17 cellular contexts compared by ENCODE assay signal in genomic region chr6:34151321-34152041, GRCh38. TPM values are rescaled to one million over a fixed set of nuclear protein-coding genes. Genes with fewer than 3 reads are reported as not detected.
DNase-seq lines count a peak whose midpoint lies in the region; ATAC-seq, FAIRE-seq and TF ChIP-seq lines count a peak whose summit lies in the region.
"Had no signal": no experiment of that assay in that cellular context is flagged by ENCODE, and none has a peak within 500 bp of the region (broad histone marks: within the 10 kb centered on the region; RNA-seq: fewer than 3 reads in every experiment).

No MANE protein-coding gene starts in this region.

- no CpG with 5 or more reads among the region's 21 CpGs for WGBS in mesendoderm (ENCODE audit: extremely low coverage, insufficient coverage, low lambda C conversion rate)

- H3K4ac ChIP-seq in mesendoderm (ENCODE audit: low read depth, low read length), result no peak overlapping the region

- H3K4me3 ChIP-seq in mesendoderm (ENCODE audit: low read length), result no peak overlapping the region
- H3K4me3 ChIP-seq: esophagus squamous epithelium, heart right ventricle, left ventricle myocardium inferior had no signal

- no peak overlapping the region for H2BK5ac ChIP-seq in mesendoderm (ENCODE audit: low read length)

- H3K56ac ChIP-seq in mesendoderm (ENCODE audit: low read length), result no peak overlapping the region

- H3K4me2 ChIP-seq in mesendoderm (ENCODE audit: low read length), result no peak overlapping the region

- H2AK5ac ChIP-seq in mesendoderm (ENCODE audit: low read length), result no peak overlapping the region

- FAIRE-seq in GM12892 (lab: Jason Lieb, UNC), result no peak

- no peaks in the 10 kb centered on the region for H3K79me2 ChIP-seq in mesendoderm (ENCODE audit: control insufficient read depth, insufficient read depth, low read length)

- no peak overlapping the region for H3K23ac ChIP-seq in mesendoderm (ENCODE audit: low read length)

- TF ChIP-seq POLR2A in GM12892 (IDR thresholded peaks at IDR 0.05; ENCODE audit: low read depth, low read length), result no peak

- no peak overlapping the region for H3K9ac ChIP-seq in mesendoderm (ENCODE audit: low read length)

- no peaks in the 10 kb centered on the region for H3K27me3 ChIP-seq in mesendoderm (ENCODE audit: insufficient read depth, low read length, poor library complexity)

- no peak for ATAC-seq in GM21825 (IDR thresholded peaks at IDR 0.05; ENCODE audit: unreplicated experiment)
- no peak for ATAC-seq in HG02884 (IDR thresholded peaks at IDR 0.05; ENCODE audit: unreplicated experiment)
- no peak for ATAC-seq in GM19467 (IDR thresholded peaks at IDR 0.05; ENCODE audit: unreplicated experiment)
- ATAC-seq: heart right ventricle; stimulated activated naive B cell treated with anti-CD40 and anti-IgM and Interleukin-4, amounts not matched to agents 10 μg/mL and 1 μg/mL and 100 μg/mL, for 72 hours had no signal

- peak; percentile 32 for DNase-seq in DMS53 (lab: John Stamatoyannopoulos, UW)
- no peak for DNase-seq in DMS53 treated with DMSO at 0.1 percent for 48 hours (lab: John Stamatoyannopoulos, UW; ENCODE audit: unreplicated experiment)
- peak; percentile 5 for DNase-seq in GM12892 (ENCODE audit: insufficient read length)
- peak; percentile 52 for DNase-seq in RPMI8226
- DNase-seq in mesendoderm, result peak; percentile 71
- DNase-seq: activated CD4-positive, alpha-beta T cell treated with anti-CD3 and anti-CD28 coated beads, Interleukin-2, amount 50 U/mL, for 4 hours; dermis blood vessel endothelial cell; esophagus squamous epithelium; heart right ventricle; left ventricle myocardium inferior; NCI-H1092; stimulated activated naive B cell treated with anti-CD40 and anti-IgM and Interleukin-4, amounts not matched to agents 10 μg/mL and 1 μg/mL and 100 μg/mL, for 72 hours; T-helper 9 cell had no signal

- no peak overlapping the region for H2BK120ac ChIP-seq in mesendoderm (ENCODE audit: low read depth, low read length)

- no peak overlapping the region for H2BK15ac ChIP-seq in mesendoderm (replicated peaks; ENCODE audit: low read depth)

- H3K27ac ChIP-seq in mesendoderm (ENCODE audit: low read depth, low read length), result no peak overlapping the region
- H3K27ac ChIP-seq: esophagus squamous epithelium, heart right ventricle, left ventricle myocardium inferior had no signal

- no peak overlapping the region for H4K8ac ChIP-seq in mesendoderm (ENCODE audit: low read depth, low read length)

- peaks cover 6% of the 10 kb centered on the region for H3K4me1 ChIP-seq in mesendoderm (ENCODE audit: control insufficient read depth, low read depth, low read length)

- H3K36me3 ChIP-seq in mesendoderm (ENCODE audit: control insufficient read depth, insufficient read depth, low read length), result no peaks in the 10 kb centered on the region
- H3K36me3 ChIP-seq: esophagus squamous epithelium, heart right ventricle, left ventricle myocardium inferior had no signal

- H3K18ac ChIP-seq in mesendoderm (ENCODE audit: low read length), result no peak overlapping the region

- no peak overlapping the region for H4K5ac ChIP-seq in mesendoderm (ENCODE audit: low read length)

- H3K79me1 ChIP-seq in mesendoderm (ENCODE audit: low read length), result no peaks in the 10 kb centered on the region

RNA-seq across cellular contexts. Expression of gene GRM4, which starts 5.6 kb away (rescaled TPM):
- polyA plus RNA-seq in GM12892 (2012; ENCODE audit: missing spikeins), result not detected
- polyA plus RNA-seq in mesendoderm (2013, experiment 1 of 2), result 26.7 TPM
- 26.5 TPM for polyA plus RNA-seq in mesendoderm (2013, experiment 2 of 2)
- polyA plus RNA-seq: aorta, heart right ventricle had no signal
